Comparison of ENCODE assay signal across 1 cellular context in the genomic region with DNA sequence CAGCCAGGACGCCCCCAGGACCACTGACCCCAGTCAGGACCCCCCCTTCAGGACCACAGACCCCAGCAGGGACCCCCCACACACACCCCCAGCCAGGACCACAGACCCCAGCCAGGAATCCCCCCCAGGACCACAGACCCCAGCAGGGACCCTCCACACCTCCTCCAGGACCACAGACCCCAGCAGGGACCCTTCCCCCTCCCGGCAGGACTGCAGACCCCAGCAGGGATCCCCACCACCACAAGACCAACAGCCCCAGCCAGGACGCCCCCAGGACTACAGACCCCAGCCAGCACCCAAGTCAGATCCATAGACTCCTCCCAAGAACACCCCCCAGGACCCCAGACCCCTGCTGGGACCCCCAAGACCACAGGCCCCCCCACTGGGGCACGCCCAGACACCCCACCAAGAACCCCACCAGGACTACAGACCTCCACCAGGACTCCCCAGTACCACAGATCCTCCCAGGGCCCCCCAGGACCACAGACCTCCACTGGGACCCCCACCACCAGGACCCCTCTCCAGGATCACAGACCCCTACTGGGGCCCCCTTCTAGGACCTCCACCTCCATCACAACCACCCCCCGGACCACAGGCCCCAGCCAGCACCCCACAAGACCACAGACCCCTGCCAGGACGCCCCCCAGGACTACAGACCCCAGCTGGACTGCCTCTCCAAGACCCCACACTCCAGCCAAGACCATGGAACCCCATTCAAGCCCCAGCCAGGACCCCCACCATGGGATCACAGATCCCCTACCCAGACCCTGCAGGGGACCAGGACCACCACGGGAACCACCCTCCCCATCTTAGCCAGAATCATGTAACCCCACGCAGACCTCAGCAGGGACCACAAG.
TF ChIP-seq lines count a peak whose summit lies in the region.

No MANE protein-coding gene starts in this region.

TF ChIP-seq in HepG2, 621 proteins besides CTCF, POLR2A, EP300 and RAD21:
- TF ChIP-seq TEAD3 (CRISPR knock-in tag; optimal IDR thresholded peaks at IDR 0.05; ENCODE audit: borderline replicate concordance) (no peak), ZNF768 (CRISPR knock-in tag; IDR thresholded peaks at IDR 0.05) (no peak), NFE2L2 (IDR thresholded peaks at IDR 0.05; ENCODE audit: low read length) (no peak), POLR2G (IDR thresholded peaks at IDR 0.05; ENCODE audit: low read depth, low read length) (0 out of 2 replicates have a peak, but pooled peaks have one; percentile 8), ZBTB7A (CRISPR knock-in tag; IDR thresholded peaks at IDR 0.05) (peak; percentile 29; the same call in 1 of the 2 replicates), ZNF670 (CRISPR knock-in tag; IDR thresholded peaks at IDR 0.05; ENCODE audit: borderline replicate concordance) (no peak), SRSF1 (optimal IDR thresholded peaks at IDR 0.05; ENCODE audit: low read depth, low read length) (peak; percentile 2)
- TF ChIP-seq, protein P1, sequence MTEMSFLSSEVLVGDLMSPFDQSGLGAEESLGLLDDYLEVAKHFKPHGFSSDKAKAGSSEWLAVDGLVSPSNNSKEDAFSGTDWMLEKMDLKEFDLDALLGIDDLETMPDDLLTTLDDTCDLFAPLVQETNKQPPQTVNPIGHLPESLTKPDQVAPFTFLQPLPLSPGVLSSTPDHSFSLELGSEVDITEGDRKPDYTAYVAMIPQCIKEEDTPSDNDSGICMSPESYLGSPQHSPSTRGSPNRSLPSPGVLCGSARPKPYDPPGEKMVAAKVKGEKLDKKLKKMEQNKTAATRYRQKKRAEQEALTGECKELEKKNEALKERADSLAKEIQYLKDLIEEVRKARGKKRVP (CRISPR knock-in tag; IDR thresholded peaks at IDR 0.05) = no peak
